In genomic region chr3:148873270-148873927, GRCh38 we compare ENCODE assay signal across 27 cellular contexts. TPM values are rescaled to one million over a fixed set of nuclear protein-coding genes. Genes with fewer than 3 reads are reported as not detected.
DNase-seq lines count a peak whose midpoint lies in the region; ATAC-seq, FAIRE-seq and TF ChIP-seq lines count a peak whose summit lies in the region.
"Had no signal": no experiment of that assay in that cellular context is flagged by ENCODE, and none has a peak within 500 bp of the region (broad histone marks: within the 10 kb centered on the region; RNA-seq: fewer than 3 reads in every experiment).

No MANE protein-coding gene starts in this region.

- H3K4me3 Mint-ChIP-seq in activated CD8-positive, alpha-beta memory T cell treated with anti-CD3 and anti-CD28 coated beads, Interleukin-2, amount 10 ng/mL, durations not matched to agents 7 days and 5 days = no peak overlapping the region
- H3K4me3 Mint-ChIP-seq: endodermal cell; T-helper 1 cell treated with Interleukin-12 subunit alpha and Interleukin-12 subunit beta and Interleukin-4 antibody, amounts not matched to agents 30 μg/mL and 1 μg/mL, for 36 hours had no signal

- H3K4me2 ChIP-seq in endothelial cell of umbilical vein (ENCODE audit: insufficient read depth, low read length) = peak overlapping the region; percentile 19
- H3K4me2 ChIP-seq: PC-9 had no signal

- H2AFZ ChIP-seq in endothelial cell of umbilical vein (ENCODE audit: low read depth, low read length) = no peak overlapping the region
- H2AFZ ChIP-seq: PC-9 had no signal

- no peaks in the 10 kb centered on the region for H3K79me2 ChIP-seq in endothelial cell of umbilical vein (ENCODE audit: control insufficient read depth, insufficient read depth, low read length)

- peaks cover 10% of the 10 kb centered on the region for H3K27me3 Mint-ChIP-seq in activated CD8-positive, alpha-beta memory T cell treated with anti-CD3 and anti-CD28 coated beads, Interleukin-2, amount 10 ng/mL, durations not matched to agents 7 days and 5 days

- POLR2A ChIA-PET in endothelial cell of umbilical vein (lab: Charles Lee) = no interaction called here

- H3K9me3 Mint-ChIP-seq in activated CD8-positive, alpha-beta memory T cell treated with anti-CD3 and anti-CD28 coated beads, Interleukin-2, amount 10 ng/mL, durations not matched to agents 7 days and 5 days (ENCODE audit: low read depth) = no peaks in the 10 kb centered on the region
- H3K9me3 Mint-ChIP-seq: endodermal cell; T-helper 1 cell treated with Interleukin-12 subunit alpha and Interleukin-12 subunit beta and Interleukin-4 antibody, amounts not matched to agents 30 μg/mL and 1 μg/mL, for 36 hours had no signal

- H3K27me3 ChIP-seq in endothelial cell of umbilical vein (ENCODE audit: control insufficient read depth in 2 of 2, insufficient read depth in 2 of 2, low read length in 2 of 2) (no peaks in the 10 kb centered on the region), sigmoid colon (no peaks in the 10 kb centered on the region), heart right ventricle (peaks cover 0 to 11% (median 0%) of the 10 kb centered on the region in 7 donors)
- H3K27me3 ChIP-seq: brain microvascular endothelial cell, colonic mucosa, neutrophil, SJSA1 had no signal

- H3K9me3 ChIP-seq in endothelial cell of umbilical vein (replicated peaks; ENCODE audit: control insufficient read depth, insufficient read depth, low read length) (no peaks in the 10 kb centered on the region), sigmoid colon (no peaks in the 10 kb centered on the region), heart right ventricle (no peaks in the 10 kb centered on the region)
- H3K9me3 ChIP-seq: colonic mucosa, neutrophil, psoas muscle, SJSA1 had no signal

- TF ChIP-seq EP300 in sigmoid colon (IDR thresholded peaks at IDR 0.05) = no peak

- TF ChIP-seq CTCF in endothelial cell of umbilical vein (IDR thresholded peaks at IDR 0.05; ENCODE audit: extremely low read depth in 1 of 2, insufficient read depth in 1 of 2, low read depth in 1 of 2, low read length in 2 of 2) (no peak), sigmoid colon (IDR thresholded peaks at IDR 0.05) (no peak), heart right ventricle (IDR thresholded peaks at IDR 0.05) (no peak)

- H3K27ac ChIP-seq in endothelial cell of umbilical vein (ENCODE audit: insufficient read depth, low read depth, low read length) = no peak overlapping the region
- no peak overlapping the region for H3K27ac ChIP-seq in sigmoid colon
- no peak overlapping the region for H3K27ac ChIP-seq in heart right ventricle
- H3K27ac ChIP-seq: brain microvascular endothelial cell, C4-2B, colonic mucosa, neutrophil, PC-9, psoas muscle, SJSA1 had no signal

- H3K27ac Mint-ChIP-seq in activated CD8-positive, alpha-beta memory T cell treated with anti-CD3 and anti-CD28 coated beads, Interleukin-2, amount 10 ng/mL, durations not matched to agents 7 days and 5 days = no peak overlapping the region
- H3K27ac Mint-ChIP-seq: endodermal cell; T-helper 1 cell treated with Interleukin-12 subunit alpha and Interleukin-12 subunit beta and Interleukin-4 antibody, amounts not matched to agents 30 μg/mL and 1 μg/mL, for 36 hours had no signal

- FAIRE-seq in endothelial cell of umbilical vein (lab: Jason Lieb, UNC) = no peak
- FAIRE-seq: D721Med, H54, K562 had no signal

- H3K4me1 ChIP-seq in endothelial cell of umbilical vein (ENCODE audit: control insufficient read depth, extremely low read depth, insufficient read depth, low read length) (peaks cover 22% of the 10 kb centered on the region), sigmoid colon (no peaks in the 10 kb centered on the region), heart right ventricle (no peaks in the 10 kb centered on the region)
- H3K4me1 ChIP-seq: colonic mucosa, psoas muscle had no signal

- no peak for ATAC-seq in activated CD8-positive, alpha-beta memory T cell treated with anti-CD3 and anti-CD28 coated beads, Interleukin-2, amount 10 ng/mL, durations not matched to agents 7 days and 5 days
- ATAC-seq in heart right ventricle = no peak
- ATAC-seq: K562, psoas muscle had no signal

- H3K36me3 ChIP-seq in endothelial cell of umbilical vein (ENCODE audit: control insufficient read depth in 2 of 2, extremely low read depth in 1 of 2, insufficient read depth in 2 of 2, low read length in 2 of 2) = no peaks in the 10 kb centered on the region
- H3K36me3 ChIP-seq in sigmoid colon = no peaks in the 10 kb centered on the region
- no peaks in the 10 kb centered on the region for H3K36me3 ChIP-seq in heart right ventricle
- H3K36me3 ChIP-seq: brain microvascular endothelial cell, colonic mucosa, neutrophil, SJSA1 had no signal

- dilution Hi-C loops in endothelial cell of umbilical vein (cut with MboI; ENCODE audit: extremely low pct_ligation_motif_present, low sequenced_read_pairs) = no loop called here

- H3K4me1 Mint-ChIP-seq in activated CD8-positive, alpha-beta memory T cell treated with anti-CD3 and anti-CD28 coated beads, Interleukin-2, amount 10 ng/mL, durations not matched to agents 7 days and 5 days = no peaks in the 10 kb centered on the region
- H3K4me1 Mint-ChIP-seq: endodermal cell had no signal

- DNase-seq in DMS 273 treated with DMSO at 0.1 percent for 48 hours (lab: John Stamatoyannopoulos, UW) (peak; percentile 90), HuH-7 (ENCODE audit: low spot score) (peak; percentile 3), NCI-H69 (lab: John Stamatoyannopoulos, UW) (peak; percentile 85), endothelial cell of umbilical vein (ENCODE audit: low read depth, low spot score) (peak; percentile 59), sigmoid colon (no peak), heart right ventricle (no peak)
- DNase-seq in activated CD8-positive, alpha-beta memory T cell treated with anti-CD3 and anti-CD28 coated beads, Interleukin-2, amount 10 ng/mL, durations not matched to agents 7 days and 5 days = no peak
- DNase-seq in effector CD8-positive, alpha-beta T cell (lab: John Stamatoyannopoulos, UW) = no peak
- DNase-seq: activated CD4-positive, alpha-beta T cell treated with anti-CD3 and anti-CD28 coated beads for 48 hours; brain microvascular endothelial cell; colonic mucosa; endodermal cell; GF-D8; kidney glomerular epithelial cell; mammary epithelial cell; NCI-H2171; PC-9; psoas muscle; stimulated activated CD4-positive, alpha-beta T cell treated with anti-CD3 and anti-CD28 coated beads, Interleukin-4, amount 100 ng/mL, for 1 hour; stimulated activated naive CD4-positive, alpha-beta T cell treated with Interleukin-2 at 50 U/mL for 16 hours had no signal

- H3K36me3 Mint-ChIP-seq in activated CD8-positive, alpha-beta memory T cell treated with anti-CD3 and anti-CD28 coated beads, Interleukin-2, amount 10 ng/mL, durations not matched to agents 7 days and 5 days = no peaks in the 10 kb centered on the region

- TF ChIP-seq POLR2A in endothelial cell of umbilical vein (IDR thresholded peaks at IDR 0.05; ENCODE audit: low read depth, low read length) (no peak), sigmoid colon (IDR thresholded peaks at IDR 0.05) (no peak)

- WGBS in sigmoid colon, 2 donors = 72 to 85% methylated on average over 9 of the region's 9 CpGs
- 77 to 80% methylated on average over 9 of the region's 9 CpGs for WGBS in heart right ventricle, 2 donors

- no peaks in the 10 kb centered on the region for H4K20me1 ChIP-seq in endothelial cell of umbilical vein (replicated peaks; ENCODE audit: control insufficient read depth, extremely low read depth, insufficient read depth, low read length)

- no TSS peak for BruUV-seq in endothelial cell of umbilical vein (replicated peaks; lab: Mats Ljungman, UMichigan)

- H3K4me3 ChIP-seq in endothelial cell of umbilical vein (replicated peaks in 1 of 3; ENCODE audit: insufficient read depth in 1 of 3, low read depth in 1 of 3, low read length in 3 of 3) = no peak overlapping the region
- no peak overlapping the region for H3K4me3 ChIP-seq in sigmoid colon
- H3K4me3 ChIP-seq in heart right ventricle = no peak overlapping the region
- H3K4me3 ChIP-seq: colonic mucosa, K562, PC-9, psoas muscle, SJSA1 had no signal

- H3K9ac ChIP-seq in endothelial cell of umbilical vein (replicated peaks; ENCODE audit: extremely low read depth, insufficient read depth, low read length) = no peak overlapping the region

- intact Hi-C loops in endothelial cell of umbilical vein (cut with micrococcal nuclease) (loop anchor here (10.0 kb wide), 1 partner anchor 1539 kb away; no protein-coding TSS in a partner anchor), sigmoid colon (cut with DNase I) (no loop called here), heart right ventricle (cut with DNase I) (no loop called here)

- H3K9me1 ChIP-seq in endothelial cell of umbilical vein (replicated peaks; ENCODE audit: control insufficient read depth, extremely low read depth, insufficient read depth, low read length) = no peaks in the 10 kb centered on the region

- CTCF ChIA-PET in endothelial cell of umbilical vein (lab: Charles Lee) = interaction anchor here (0.6 to 1.6 kb wide), 8 partner anchors 10 to 603 kb away, joined by 3 to 9 read pairs (median 4); no protein-coding TSS in a partner anchor
- CTCF ChIA-PET in activated CD8-positive, alpha-beta memory T cell treated with anti-CD3 and anti-CD28 coated beads, Interleukin-2, amount 10 ng/mL, durations not matched to agents 7 days and 5 days (lab: Charles Lee) = no interaction called here

RNA-seq across cellular contexts. Expression of gene CPA3, which starts 8.3 kb away (rescaled TPM):
- total RNA-seq in endothelial cell of umbilical vein = 1.7 and 3.3 TPM in 2 replicates
- 4.6 and 6.4 TPM in 2 replicates for polyA plus RNA-seq in endothelial cell of umbilical vein
- 5.2 and 5.6 TPM in 2 replicates for polyA plus RNA-seq in endothelial cell of umbilical vein (2011; cell fraction: cytosol; rRNA removed)
- 1.7 and 3.1 TPM in 2 replicates for polyA plus RNA-seq in endothelial cell of umbilical vein (2011; cell fraction: nucleus; rRNA removed)
- polyA plus RNA-seq in endothelial cell of umbilical vein (2012) = 5.3 and 7.4 TPM in 2 replicates
- polyA minus RNA-seq in endothelial cell of umbilical vein = 3.0 and 3.8 TPM in 2 replicates
- polyA minus RNA-seq in endothelial cell of umbilical vein (2011; cell fraction: cytosol; rRNA and poly(A)+ RNA removed) = not detected
- polyA minus RNA-seq in endothelial cell of umbilical vein (2011; cell fraction: nucleus; rRNA and poly(A)+ RNA removed) = 4.9 and 5.5 TPM in 2 replicates
- total RNA-seq in activated CD8-positive, alpha-beta memory T cell treated with anti-CD3 and anti-CD28 coated beads, Interleukin-2, amount 10 ng/mL, durations not matched to agents 7 days and 5 days = not detected
- 10 to 100 TPM in 1 of 4 donors, 1 to 10 TPM in 3; 2.6 to 15.7 (median 3.9) TPM for total RNA-seq in sigmoid colon
- polyA plus RNA-seq in sigmoid colon = 1 to 10 TPM; 1.1 to 4.8 (median 2.3) TPM
- 1 to 10 TPM in 7 of 10 donors, under 1 TPM in 3; 0.28 to 2.6 (median 1.6) TPM for total RNA-seq in heart right ventricle
- under 1 TPM; 0.22 to 0.72 TPM for polyA plus RNA-seq in heart right ventricle
- total RNA-seq: endodermal cell, K562, mammary epithelial cell, PC-9 had no signal
- polyA plus RNA-seq: K562, mammary epithelial cell had no signal

RNA-seq across cellular contexts. Expression of gene CPB1, which starts 45.8 kb away (rescaled TPM):
- total RNA-seq in endothelial cell of umbilical vein = not detected in 2 replicates
- polyA plus RNA-seq in endothelial cell of umbilical vein = not detected in 2 replicates
- not detected in 2 replicates for polyA plus RNA-seq in endothelial cell of umbilical vein (2011; cell fraction: cytosol; rRNA removed)
- not detected in 2 replicates for polyA plus RNA-seq in endothelial cell of umbilical vein (2011; cell fraction: nucleus; rRNA removed)
- not detected in 2 replicates for polyA plus RNA-seq in endothelial cell of umbilical vein (2012)
- not detected in 2 replicates for polyA minus RNA-seq in endothelial cell of umbilical vein
- polyA minus RNA-seq in endothelial cell of umbilical vein (2011; cell fraction: cytosol; rRNA and poly(A)+ RNA removed) = not detected
- not detected in 2 replicates for polyA minus RNA-seq in endothelial cell of umbilical vein (2011; cell fraction: nucleus; rRNA and poly(A)+ RNA removed)
- not detected for total RNA-seq in activated CD8-positive, alpha-beta memory T cell treated with anti-CD3 and anti-CD28 coated beads, Interleukin-2, amount 10 ng/mL, durations not matched to agents 7 days and 5 days
- 1 to 10 TPM in 1 of 4 donors, not detected in 3; 1.7 TPM for total RNA-seq in sigmoid colon
- polyA plus RNA-seq in sigmoid colon = 10 to 100 TPM in 1 of 3 donors, 1 to 10 TPM in 1, under 1 TPM in 1; 0.22 to 11.4 (median 2.3) TPM
- total RNA-seq in heart right ventricle = 1 to 10 TPM in 7 of 10 donors, not detected in 3; 1.7 to 3.2 (median 2.2) TPM
- polyA plus RNA-seq in heart right ventricle = under 1 TPM in 1 of 2 donors, not detected in 1; 0.29 TPM
- total RNA-seq: mammary epithelial cell, PC-9, SJSA1 had no signal
- polyA plus RNA-seq: K562, mammary epithelial cell had no signal

Comparison
In these comparisons a context has a peak if more than half of its experiments do, and no peak if none do; other contexts are left out.
1. DNase-seq: peak in DMS 273 treated with DMSO at 0.1 percent for 48 hours (single experiment), HuH-7 (single experiment), NCI-H69 (single experiment) and endothelial cell of umbilical vein (single experiment); none in activated CD8-positive, alpha-beta memory T cell treated with anti-CD3 and anti-CD28 coated beads, Interleukin-2, amount 10 ng/mL, durations not matched to agents 7 days and 5 days (single experiment), sigmoid colon (single experiment), effector CD8-positive, alpha-beta T cell (single experiment) and heart right ventricle (0 of 2).